In the genomic region with DNA sequence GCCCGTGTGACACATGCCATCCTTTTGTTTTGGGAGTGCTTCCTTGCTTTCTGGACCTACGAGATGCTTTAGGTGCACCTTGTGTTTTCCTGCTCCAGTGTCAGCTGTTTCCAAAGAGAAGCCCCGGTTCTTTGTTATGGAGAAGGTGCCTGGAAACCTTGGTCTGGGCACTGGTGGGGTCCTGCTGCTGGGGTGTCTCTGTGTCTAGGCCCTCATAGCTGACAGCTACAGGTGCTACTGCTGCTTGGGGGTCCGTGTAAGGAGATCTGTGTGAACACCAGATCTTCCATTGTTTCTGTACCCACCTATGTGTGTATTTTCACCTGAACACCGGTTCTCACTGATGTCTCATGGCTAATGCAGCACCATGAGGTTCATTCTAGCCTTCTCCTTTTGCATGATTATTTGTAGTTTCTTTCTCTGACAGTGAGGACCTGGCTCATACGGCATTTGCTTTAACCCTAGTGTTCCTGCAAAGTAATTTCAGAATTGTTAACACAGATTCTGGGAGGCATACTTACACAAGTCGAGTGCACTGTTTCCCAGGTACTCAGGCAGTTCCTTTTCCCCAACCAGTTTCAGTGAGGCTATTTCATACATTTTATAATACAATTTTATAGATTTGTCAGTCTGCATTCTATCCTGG, we compare ENCODE assay signal across 1 cellular context.
TF ChIP-seq lines count a peak whose summit lies in the region.

No MANE protein-coding gene starts in this region.

TF ChIP-seq in H1, 55 proteins besides CTCF, POLR2A, EP300 and RAD21:
- TF ChIP-seq KDM4A (IDR thresholded peaks at IDR 0.05; ENCODE audit: low read depth, low read length, severe bottlenecking): no peak
- TF ChIP-seq RBBP5 (IDR thresholded peaks at IDR 0.05; ENCODE audit: borderline replicate concordance, low read depth, low read length): no peak
- TF ChIP-seq TBP (IDR thresholded peaks at IDR 0.05; ENCODE audit: low read depth, low read length): no peak
- no peak for TF ChIP-seq ATF3 (IDR thresholded peaks at IDR 0.05; ENCODE audit: insufficient read depth, low read depth, low read length)
- TF ChIP-seq SUZ12 (IDR thresholded peaks at IDR 0.05; ENCODE audit: low read length): no peak
- TF ChIP-seq SIN3A (conservative IDR thresholded peaks at IDR 0.05 in 1 of 2, IDR thresholded peaks at IDR 0.05 in 1 of 2; ENCODE audit: low read depth in 1 of 2, low read length in 2 of 2): no peak
- TF ChIP-seq SP2 (IDR thresholded peaks at IDR 0.05; ENCODE audit: low read length): no peak
- no peak for TF ChIP-seq CBX5 (IDR thresholded peaks at IDR 0.05; ENCODE audit: low read depth, low read length)
- no peak for TF ChIP-seq RNF2 (IDR thresholded peaks at IDR 0.05; ENCODE audit: borderline replicate concordance, low read depth, low read length, missing control alignments, poor library complexity, severe bottlenecking)
- TF ChIP-seq SAP30 (IDR thresholded peaks at IDR 0.05; ENCODE audit: insufficient read depth, insufficient replicate concordance, low read length): no peak
- no peak for TF ChIP-seq NRF1 (IDR thresholded peaks at IDR 0.05; ENCODE audit: low read depth, low read length)
- no peak for TF ChIP-seq ASH2L (IDR thresholded peaks at IDR 0.05; ENCODE audit: low read length)
- TF ChIP-seq CREB1 (IDR thresholded peaks at IDR 0.05): no peak
- no peak for TF ChIP-seq TCF12 (IDR thresholded peaks at IDR 0.05; ENCODE audit: low read depth, low read length)
- no peak for TF ChIP-seq SRF (IDR thresholded peaks at IDR 0.05; ENCODE audit: low read depth, low read length)
- no peak for TF ChIP-seq E2F6 (IDR thresholded peaks at IDR 0.05)
- no peak for TF ChIP-seq TEAD4 (IDR thresholded peaks at IDR 0.05; ENCODE audit: low read depth, low read length)
TF ChIP-seq in H1: peak in this region for 0.
